ENCODE assay signal across 8 cellular contexts in genomic region chr5:139669681-139670368, GRCh38. TPM values are rescaled to one million over a fixed set of nuclear protein-coding genes. Genes with fewer than 3 reads are reported as not detected.
DNase-seq lines count a peak whose midpoint lies in the region; ATAC-seq, FAIRE-seq and TF ChIP-seq lines count a peak whose summit lies in the region.

No MANE protein-coding gene starts in this region.

- WGBS in aorta, 2 donors: 12 to 14% methylated on average over 23 of the region's 23 CpGs

- H3K27me3 ChIP-seq in CD8-positive, alpha-beta T cell (ENCODE audit: insufficient read depth, low read length): no peaks in the 10 kb centered on the region
- no peaks in the 10 kb centered on the region for H3K27me3 ChIP-seq in aorta (ENCODE audit: control insufficient read depth in 1 of 2, insufficient read depth in 2 of 2, low read length in 1 of 2)

- H3K27me3 Mint-ChIP-seq in CD8-positive, alpha-beta T cell (ENCODE audit: low read depth): no peaks in the 10 kb centered on the region
- H3K27me3 Mint-ChIP-seq in activated naive CD8-positive, alpha-beta T cell treated with anti-CD3 and anti-CD28 coated beads, Interleukin-2, amount 50 U/mL, for 24 hours: no peaks in the 10 kb centered on the region
- H3K27me3 Mint-ChIP-seq in mesothelial cell of epicardium (ENCODE audit: low read depth): no peaks in the 10 kb centered on the region

- H3K4me3 ChIP-seq in CD8-positive, alpha-beta T cell (ENCODE audit: low read depth, low read length): peak overlapping the region; percentile 68
- no peak overlapping the region for H3K4me3 ChIP-seq in aorta (ENCODE audit: low read length in 2 of 2)

- ATAC-seq in CD8-positive, alpha-beta T cell: peak; percentile 43
- ATAC-seq in GM19397 (IDR thresholded peaks at IDR 0.05; ENCODE audit: unreplicated experiment) (peak; percentile 29), aorta (ENCODE audit: low FRiP score) (no peak)
- peak; percentile 17 for ATAC-seq in activated naive CD8-positive, alpha-beta T cell treated with anti-CD3 and anti-CD28 coated beads, Interleukin-2, amount 50 U/mL, for 24 hours

- POLR2A ChIA-PET in CD8-positive, alpha-beta T cell (lab: Charles Lee): interaction anchor here (0.6 to 4.3 kb wide), 9 partner anchors 8 to 104 kb away, joined by 3 to 24 read pairs (median 4); partner anchors contain the start of gene CXXC5

- no peak for TF ChIP-seq CTCF in CD8-positive, alpha-beta T cell (IDR thresholded peaks at IDR 0.05)
- no peak for TF ChIP-seq CTCF in mesothelial cell of epicardium (IDR thresholded peaks at IDR 0.05; ENCODE audit: unreplicated experiment)

- peak overlapping the region; percentile 26 for H3K27ac ChIP-seq in CD8-positive, alpha-beta T cell (ENCODE audit: low read depth, low read length)
- peak overlapping the region; percentile 34 to 92 for H3K27ac ChIP-seq in aorta (ENCODE audit: low read depth in 1 of 2, low read length in 2 of 2)

- intact Hi-C loops in CD8-positive, alpha-beta T cell (cut with DNase I, micrococcal nuclease): loop anchor here (1.0 to 2.0 kb wide), 4 partner anchors 17 to 41 kb away; no protein-coding TSS in a partner anchor
- intact Hi-C loops in aorta (cut with DNase I): no loop called here

- peak overlapping the region; percentile 90 for H3K27ac Mint-ChIP-seq in CD8-positive, alpha-beta T cell
- H3K27ac Mint-ChIP-seq in activated naive CD8-positive, alpha-beta T cell treated with anti-CD3 and anti-CD28 coated beads, Interleukin-2, amount 50 U/mL, for 24 hours: peak overlapping the region; percentile 86
- H3K27ac Mint-ChIP-seq in mesothelial cell of epicardium: peak overlapping the region; percentile 88

- no peaks in the 10 kb centered on the region for H3K9me3 Mint-ChIP-seq in CD8-positive, alpha-beta T cell
- no peaks in the 10 kb centered on the region for H3K9me3 Mint-ChIP-seq in activated naive CD8-positive, alpha-beta T cell treated with anti-CD3 and anti-CD28 coated beads, Interleukin-2, amount 50 U/mL, for 24 hours
- H3K9me3 Mint-ChIP-seq in mesothelial cell of epicardium: no peaks in the 10 kb centered on the region

- H3K36me3 Mint-ChIP-seq in CD8-positive, alpha-beta T cell: no peaks in the 10 kb centered on the region
- H3K36me3 Mint-ChIP-seq in activated naive CD8-positive, alpha-beta T cell treated with anti-CD3 and anti-CD28 coated beads, Interleukin-2, amount 50 U/mL, for 24 hours (ENCODE audit: low read depth): no peaks in the 10 kb centered on the region
- H3K36me3 Mint-ChIP-seq in mesothelial cell of epicardium: no peaks in the 10 kb centered on the region

- no peaks in the 10 kb centered on the region for H3K9me3 ChIP-seq in CD8-positive, alpha-beta T cell (ENCODE audit: low read length)
- H3K9me3 ChIP-seq in aorta (ENCODE audit: control insufficient read depth, low read length): no peaks in the 10 kb centered on the region

- CTCF ChIA-PET in CD8-positive, alpha-beta T cell (lab: Charles Lee): interaction anchor here (0.9 to 6.2 kb wide), 9 partner anchors 9 to 96 kb away, joined by 3 to 64 read pairs (median 5); partner anchors contain the start of gene CXXC5

- FAIRE-seq in HTR-8/SVneo (lab: Jason Lieb, UNC): no peak

- peak in 4 of 7 experiments; percentile 42 to 72 (median 46) for DNase-seq in CD8-positive, alpha-beta T cell
- DNase-seq in HUDEP-2 (lab: John Stamatoyannopoulos, UW; ENCODE audit: unreplicated experiment in 76 of 76) (peak in 74 of 76 experiments; percentile 56 to 96 (median 89)), mesothelial cell of epicardium (ENCODE audit: low spot score in 2 of 2, unreplicated experiment in 2 of 2) (no peak), aorta (no peak), NCI-H1436 (lab: John Stamatoyannopoulos, UW) (no peak), HTR-8/SVneo (ENCODE audit: insufficient read length, low spot score) (no peak)
- peak; percentile 50 for DNase-seq in activated naive CD8-positive, alpha-beta T cell treated with anti-CD3 and anti-CD28 coated beads, Interleukin-2, amount 50 U/mL, for 24 hours

- H3K36me3 ChIP-seq in CD8-positive, alpha-beta T cell (ENCODE audit: insufficient read depth, low read length): no peaks in the 10 kb centered on the region
- no peaks in the 10 kb centered on the region for H3K36me3 ChIP-seq in aorta (ENCODE audit: control insufficient read depth in 1 of 2, insufficient read depth in 2 of 2, low read length in 1 of 2)

- peaks cover 53% of the 10 kb centered on the region for H3K4me1 ChIP-seq in CD8-positive, alpha-beta T cell (ENCODE audit: insufficient read depth, low read length)
- peaks cover 0 to 6% of the 10 kb centered on the region in 2 donors for H3K4me1 ChIP-seq in aorta (ENCODE audit: control insufficient read depth in 1 of 2, insufficient read depth in 2 of 2, low read length in 2 of 2)

- H3K4me3 Mint-ChIP-seq in CD8-positive, alpha-beta T cell: peak overlapping the region; percentile 79
- H3K4me3 Mint-ChIP-seq in activated naive CD8-positive, alpha-beta T cell treated with anti-CD3 and anti-CD28 coated beads, Interleukin-2, amount 50 U/mL, for 24 hours: peak overlapping the region; percentile 73
- peak overlapping the region; percentile 39 for H3K4me3 Mint-ChIP-seq in mesothelial cell of epicardium

- peaks cover 47% of the 10 kb centered on the region for H3K4me1 Mint-ChIP-seq in CD8-positive, alpha-beta T cell (ENCODE audit: low read depth)
- peaks cover 47% of the 10 kb centered on the region for H3K4me1 Mint-ChIP-seq in activated naive CD8-positive, alpha-beta T cell treated with anti-CD3 and anti-CD28 coated beads, Interleukin-2, amount 50 U/mL, for 24 hours
- peaks cover 49% of the 10 kb centered on the region for H3K4me1 Mint-ChIP-seq in mesothelial cell of epicardium

RNA-seq across cellular contexts. Expression of gene CXXC5, which starts 21.7 kb away (rescaled TPM):
- total RNA-seq in CD8-positive, alpha-beta T cell: 1 to 10 TPM; 4.1 to 4.7 TPM
- total RNA-seq in mesothelial cell of epicardium (35.7 to 38.3 TPM (median 37.4 TPM) in 3 replicates), aorta (10 to 100 TPM; 40.0 to 75.8 TPM)
- 10 to 100 TPM; 21.2 to 31.5 TPM for polyA plus RNA-seq in aorta

Comparison
In these comparisons a context has a peak if more than half of its experiments do, and no peak if none do; other contexts are left out.
1. DNase-seq: peak in CD8-positive, alpha-beta T cell (4 of 7), HUDEP-2 (74 of 76) and activated naive CD8-positive, alpha-beta T cell treated with anti-CD3 and anti-CD28 coated beads, Interleukin-2, amount 50 U/mL, for 24 hours (single experiment); none in mesothelial cell of epicardium (0 of 2), aorta (0 of 2), NCI-H1436 (single experiment) and HTR-8/SVneo (single experiment).
2. intact Hi-C loops: an anchor here in CD8-positive, alpha-beta T cell (1.0 to 2.0 kb wide); none called in aorta.
3. Peak in every context shown above with its lines, with median percentiles within 50 percentile points of each other: H3K27ac Mint-ChIP-seq and H3K4me3 Mint-ChIP-seq.